23 cellular contexts compared by ENCODE assay signal in genomic region chr1:147722114-147722513, GRCh38. TPM values are rescaled to one million over a fixed set of nuclear protein-coding genes. Genes with fewer than 3 reads are reported as not detected.
DNase-seq lines count a peak whose midpoint lies in the region; ATAC-seq, FAIRE-seq and TF ChIP-seq lines count a peak whose summit lies in the region.
"Had no signal": no experiment of that assay in that cellular context is flagged by ENCODE, and none has a peak within 500 bp of the region (broad histone marks: within the 10 kb centered on the region; RNA-seq: fewer than 3 reads in every experiment).

No MANE protein-coding gene starts in this region.

- DNase-seq in NCI-H82 (lab: John Stamatoyannopoulos, UW) (peak; percentile 23), NCI-H82 treated with DMSO at 0.1 percent for 48 hours (lab: John Stamatoyannopoulos, UW; ENCODE audit: unreplicated experiment) (no peak), WTC11 (ENCODE audit: low spot score) (peak; percentile 56), iPS-NIHi7 (ENCODE audit: extremely low spot score) (peak; percentile 69), kidney (no peak)
- DNase-seq in stimulated activated CD8-positive, alpha-beta memory T cell treated with anti-CD3 and anti-CD28 coated beads, Interleukin-4, amount 100 ng/mL, for 48 hours: no peak
- DNase-seq in effector memory CD8-positive, alpha-beta T cell: no peak
- DNase-seq: 8988T; C1 segment of cervical spinal cord; Calu3; CD8-positive, alpha-beta T cell; DMS153; KG1; NCI-H1105; NCI-H146; NCI-H2029 treated with DMSO at 0.1 percent for 48 hours; NCI-H345; NCI-H524 treated with DMSO at 0.1 percent for 48 hours; OCI-M1 had no signal

- no peak for FAIRE-seq in kidney (lab: Jason Lieb, UNC)

- H3K9me3 ChIP-seq in kidney (ENCODE audit: control insufficient read depth in 1 of 2, low read length in 2 of 2): no peaks in the 10 kb centered on the region

- peaks cover 3% of the 10 kb centered on the region for H3K36me3 Mint-ChIP-seq in WTC11
- H3K36me3 Mint-ChIP-seq in effector memory CD8-positive, alpha-beta T cell (ENCODE audit: insufficient read depth): no peaks in the 10 kb centered on the region
- H3K36me3 Mint-ChIP-seq: CD8-positive, alpha-beta T cell had no signal

- ATAC-seq in WTC11: peak; percentile 69
- ATAC-seq in effector memory CD8-positive, alpha-beta T cell (replicated peaks): no peak
- ATAC-seq: CD8-positive, alpha-beta T cell; Right ventricle myocardium inferior had no signal

- H3K9me3 Mint-ChIP-seq in WTC11: peaks cover 7% of the 10 kb centered on the region
- no peaks in the 10 kb centered on the region for H3K9me3 Mint-ChIP-seq in effector memory CD8-positive, alpha-beta T cell
- H3K9me3 Mint-ChIP-seq: CD8-positive, alpha-beta T cell had no signal

- H3K4me3 Mint-ChIP-seq in WTC11: no peak overlapping the region
- H3K4me3 Mint-ChIP-seq in effector memory CD8-positive, alpha-beta T cell: no peak overlapping the region
- H3K4me3 Mint-ChIP-seq: CD8-positive, alpha-beta T cell had no signal

- H3K4me3 ChIP-seq in kidney (ENCODE audit: low read length in 2 of 2): no peak overlapping the region
- H3K4me3 ChIP-seq: HAP-1 had no signal

- TF ChIP-seq CTCF in WTC11 (IDR thresholded peaks at IDR 0.05) (no peak), kidney (IDR thresholded peaks at IDR 0.05; ENCODE audit: borderline replicate concordance, extremely low read depth, insufficient read depth) (no peak)

- H3K27ac ChIP-seq in kidney (ENCODE audit: low read depth in 2 of 2, low read length in 2 of 2): no peak overlapping the region

- H3K27ac Mint-ChIP-seq in WTC11: no peak overlapping the region
- no peak overlapping the region for H3K27ac Mint-ChIP-seq in effector memory CD8-positive, alpha-beta T cell
- H3K27ac Mint-ChIP-seq: CD8-positive, alpha-beta T cell had no signal

- H3K4me1 ChIP-seq in kidney (ENCODE audit: control insufficient read depth in 1 of 2, insufficient read depth in 1 of 2, low read depth in 1 of 2, low read length in 2 of 2): peaks cover 0 to 15% of the 10 kb centered on the region in 2 donors
- H3K4me1 ChIP-seq: HAP-1 had no signal

- POLR2A ChIA-PET in WTC11 (lab: Charles Lee): interaction anchor here (1.0 kb wide), 1 partner anchor 171 kb away, joined by 4 read pairs; no protein-coding TSS in a partner anchor

- intact Hi-C loops in kidney (cut with DNase I): loop anchor here (5.0 kb wide), 1 partner anchor 165 kb away; no protein-coding TSS in a partner anchor

- no peak overlapping the region for H3K9ac ChIP-seq in kidney (ENCODE audit: low read length in 2 of 2)

- H3K36me3 ChIP-seq in kidney (ENCODE audit: control insufficient read depth in 1 of 2, insufficient read depth in 2 of 2, low read length in 2 of 2): no peaks in the 10 kb centered on the region
- H3K36me3 ChIP-seq: HAP-1 had no signal

- peaks cover 30% of the 10 kb centered on the region for H3K4me1 Mint-ChIP-seq in WTC11
- H3K4me1 Mint-ChIP-seq in effector memory CD8-positive, alpha-beta T cell (ENCODE audit: low read depth in 2 of 2): peaks cover 4 to 5% of the 10 kb centered on the region in 2 donors

- CTCF ChIA-PET in WTC11 (lab: Charles Lee): interaction anchor here (0.9 to 8.3 kb wide), 2 partner anchors 81 to 170 kb away, joined by 4 to 143 read pairs; no protein-coding TSS in a partner anchor

- no peaks in the 10 kb centered on the region for H3K27me3 Mint-ChIP-seq in WTC11 (ENCODE audit: low read depth)
- H3K27me3 Mint-ChIP-seq in effector memory CD8-positive, alpha-beta T cell: peaks cover 33 to 35% of the 10 kb centered on the region in 2 donors

TF ChIP-seq in WTC11, 78 proteins besides CTCF, POLR2A, EP300 and RAD21 (continues in another document):
- TF ChIP-seq PRDM15 (CRISPR knock-in tag; IDR thresholded peaks at IDR 0.05) (no peak), ETV6 (CRISPR knock-in tag; IDR thresholded peaks at IDR 0.05) (no peak), ZNF232 (CRISPR knock-in tag; IDR thresholded peaks at IDR 0.05) (no peak), ELF4 (CRISPR knock-in tag; IDR thresholded peaks at IDR 0.05; ENCODE audit: low read depth) (no peak), FOXP1 (CRISPR knock-in tag; IDR thresholded peaks at IDR 0.05; ENCODE audit: borderline replicate concordance) (no peak), CREB1 (CRISPR knock-in tag; IDR thresholded peaks at IDR 0.05) (no peak), RELA (CRISPR knock-in tag; IDR thresholded peaks at IDR 0.05; ENCODE audit: borderline replicate concordance) (no peak), IRF1 (CRISPR knock-in tag; IDR thresholded peaks at IDR 0.05) (no peak), MYBL2 (CRISPR knock-in tag; IDR thresholded peaks at IDR 0.05) (no peak), ZNF219 (CRISPR knock-in tag; IDR thresholded peaks at IDR 0.05; ENCODE audit: borderline replicate concordance) (no peak), ZNF317 (CRISPR knock-in tag; IDR thresholded peaks at IDR 0.05; ENCODE audit: borderline replicate concordance, low read depth) (no peak)
- TF ChIP-seq, protein P1, sequence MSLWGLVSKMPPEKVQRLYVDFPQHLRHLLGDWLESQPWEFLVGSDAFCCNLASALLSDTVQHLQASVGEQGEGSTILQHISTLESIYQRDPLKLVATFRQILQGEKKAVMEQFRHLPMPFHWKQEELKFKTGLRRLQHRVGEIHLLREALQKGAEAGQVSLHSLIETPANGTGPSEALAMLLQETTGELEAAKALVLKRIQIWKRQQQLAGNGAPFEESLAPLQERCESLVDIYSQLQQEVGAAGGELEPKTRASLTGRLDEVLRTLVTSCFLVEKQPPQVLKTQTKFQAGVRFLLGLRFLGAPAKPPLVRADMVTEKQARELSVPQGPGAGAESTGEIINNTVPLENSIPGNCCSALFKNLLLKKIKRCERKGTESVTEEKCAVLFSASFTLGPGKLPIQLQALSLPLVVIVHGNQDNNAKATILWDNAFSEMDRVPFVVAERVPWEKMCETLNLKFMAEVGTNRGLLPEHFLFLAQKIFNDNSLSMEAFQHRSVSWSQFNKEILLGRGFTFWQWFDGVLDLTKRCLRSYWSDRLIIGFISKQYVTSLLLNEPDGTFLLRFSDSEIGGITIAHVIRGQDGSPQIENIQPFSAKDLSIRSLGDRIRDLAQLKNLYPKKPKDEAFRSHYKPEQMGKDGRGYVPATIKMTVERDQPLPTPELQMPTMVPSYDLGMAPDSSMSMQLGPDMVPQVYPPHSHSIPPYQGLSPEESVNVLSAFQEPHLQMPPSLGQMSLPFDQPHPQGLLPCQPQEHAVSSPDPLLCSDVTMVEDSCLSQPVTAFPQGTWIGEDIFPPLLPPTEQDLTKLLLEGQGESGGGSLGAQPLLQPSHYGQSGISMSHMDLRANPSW (CRISPR knock-in tag; conservative IDR thresholded peaks at IDR 0.05; ENCODE audit: low read depth): no peak
- TF ChIP-seq, protein P2, sequence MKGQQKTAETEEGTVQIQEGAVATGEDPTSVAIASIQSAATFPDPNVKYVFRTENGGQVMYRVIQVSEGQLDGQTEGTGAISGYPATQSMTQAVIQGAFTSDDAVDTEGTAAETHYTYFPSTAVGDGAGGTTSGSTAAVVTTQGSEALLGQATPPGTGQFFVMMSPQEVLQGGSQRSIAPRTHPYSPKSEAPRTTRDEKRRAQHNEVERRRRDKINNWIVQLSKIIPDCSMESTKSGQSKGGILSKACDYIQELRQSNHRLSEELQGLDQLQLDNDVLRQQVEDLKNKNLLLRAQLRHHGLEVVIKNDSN (CRISPR knock-in tag; IDR thresholded peaks at IDR 0.05): no peak
- TF ChIP-seq, protein P3, sequence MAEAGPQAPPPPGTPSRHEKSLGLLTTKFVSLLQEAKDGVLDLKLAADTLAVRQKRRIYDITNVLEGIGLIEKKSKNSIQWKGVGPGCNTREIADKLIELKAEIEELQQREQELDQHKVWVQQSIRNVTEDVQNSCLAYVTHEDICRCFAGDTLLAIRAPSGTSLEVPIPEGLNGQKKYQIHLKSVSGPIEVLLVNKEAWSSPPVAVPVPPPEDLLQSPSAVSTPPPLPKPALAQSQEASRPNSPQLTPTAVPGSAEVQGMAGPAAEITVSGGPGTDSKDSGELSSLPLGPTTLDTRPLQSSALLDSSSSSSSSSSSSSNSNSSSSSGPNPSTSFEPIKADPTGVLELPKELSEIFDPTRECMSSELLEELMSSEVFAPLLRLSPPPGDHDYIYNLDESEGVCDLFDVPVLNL (CRISPR knock-in tag; IDR thresholded peaks at IDR 0.05; ENCODE audit: borderline replicate concordance, low read depth): no peak

RNA-seq across cellular contexts. Expression of gene GJA5, which starts 38.3 kb away (rescaled TPM):
- total RNA-seq in WTC11 (2021): 2.2 to 3.0 TPM (median 2.2 TPM) in 3 replicates
- 28.3 TPM for total RNA-seq in kidney
- polyA plus RNA-seq in kidney (ENCODE audit: insufficient read depth, low read depth, low replicate concordance): 36.4 TPM
- total RNA-seq: Calu3; CD8-positive, alpha-beta T cell; HT1080; SK-MEL-5 had no signal

RNA-seq across cellular contexts. Expression of gene ACP6, which starts 51.8 kb away (rescaled TPM):
- total RNA-seq in WTC11 (2021): 31.5 to 35.6 TPM (median 33.3 TPM) in 3 replicates
- 43.6 TPM for total RNA-seq in kidney
- 37.7 TPM for polyA plus RNA-seq in kidney (ENCODE audit: insufficient read depth, low read depth, low replicate concordance)

Comparison
In these comparisons a context has a peak if more than half of its experiments do, and no peak if none do; other contexts are left out.
1. DNase-seq: peak in NCI-H82 (single experiment), WTC11 (single experiment) and iPS-NIHi7 (single experiment); none in NCI-H82 treated with DMSO at 0.1 percent for 48 hours (single experiment), stimulated activated CD8-positive, alpha-beta memory T cell treated with anti-CD3 and anti-CD28 coated beads, Interleukin-4, amount 100 ng/mL, for 48 hours (single experiment), effector memory CD8-positive, alpha-beta T cell (0 of 3) and kidney (single experiment).